Comparison of ENCODE assay signal across 20 cellular contexts in the genomic region with DNA sequence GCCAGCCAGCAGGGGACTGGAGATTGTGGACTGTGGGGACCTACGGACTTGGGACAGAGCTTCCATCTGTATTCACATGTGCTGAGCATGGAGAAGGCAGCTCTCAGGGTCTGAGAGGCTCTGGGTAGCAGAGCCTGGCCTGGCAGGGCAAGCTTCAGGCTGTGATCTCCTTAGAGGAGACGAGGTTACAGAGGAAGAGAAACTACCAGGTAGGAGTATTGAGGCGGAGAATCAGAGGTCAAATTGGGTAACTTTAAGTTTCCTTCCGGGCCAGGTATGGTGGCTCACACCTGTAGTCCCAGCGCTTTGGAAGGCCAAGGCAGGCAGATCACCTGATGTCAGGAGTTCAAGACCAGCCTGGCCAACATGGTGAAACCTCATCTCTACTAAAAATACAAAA. TPM values are rescaled to one million over a fixed set of nuclear protein-coding genes. Genes with fewer than 3 reads are reported as not detected.
DNase-seq lines count a peak whose midpoint lies in the region; ATAC-seq, FAIRE-seq and TF ChIP-seq lines count a peak whose summit lies in the region.
"Had no signal": no experiment of that assay in that cellular context is flagged by ENCODE, and none has a peak within 500 bp of the region (broad histone marks: within the 10 kb centered on the region; RNA-seq: fewer than 3 reads in every experiment).

No MANE protein-coding gene starts in this region.

- no peak overlapping the region for H2AFZ ChIP-seq in OCI-LY1 (ENCODE audit: low read length)

- no peaks in the 10 kb centered on the region for H3K79me2 ChIP-seq in OCI-LY1 (ENCODE audit: insufficient read depth, low read length)

- peaks cover 7% of the 10 kb centered on the region; the same call in 1 of the 2 replicates for H3K36me3 ChIP-seq in OCI-LY1 (ENCODE audit: insufficient read depth, low read length)
- H3K36me3 ChIP-seq: SJCRH30 had no signal

- H3K4me1 ChIP-seq in OCI-LY1 (ENCODE audit: insufficient read depth, low read length, severe bottlenecking): peaks cover 13% of the 10 kb centered on the region
- H3K4me1 ChIP-seq: SJCRH30 had no signal

- TF ChIP-seq CTCF in OCI-LY1 (IDR thresholded peaks at IDR 0.05; ENCODE audit: low read length) (no peak), endothelial cell (IDR thresholded peaks at IDR 0.05; ENCODE audit: unreplicated experiment) (no peak), mesothelial cell of epicardium (IDR thresholded peaks at IDR 0.05; ENCODE audit: unreplicated experiment) (no peak), CD14-positive monocyte (IDR thresholded peaks at IDR 0.05) (no peak)

- H3K4me3 Mint-ChIP-seq in activated CD4-positive, alpha-beta T cell treated with anti-CD3 and anti-CD28 coated beads for 36 hours: no peak overlapping the region
- H3K4me3 Mint-ChIP-seq in activated CD4-positive, alpha-beta T cell treated with anti-CD3 and anti-CD28 coated beads, Interleukin-2, amount 10 ng/mL, durations not matched to agents 7 days and 5 days: no peak overlapping the region
- no peak overlapping the region for H3K4me3 Mint-ChIP-seq in endothelial cell (ENCODE audit: unreplicated experiment)
- H3K4me3 Mint-ChIP-seq in stimulated activated naive B cell treated with anti-CD40 and anti-IgM and Interleukin-4, amounts not matched to agents 10 μg/mL and 1 μg/mL and 100 μg/mL, for 72 hours: peak overlapping the region; percentile 7 to 63
- H3K4me3 Mint-ChIP-seq in mesothelial cell of epicardium: no peak overlapping the region
- no peak overlapping the region for H3K4me3 Mint-ChIP-seq in CD14-positive monocyte
- H3K4me3 Mint-ChIP-seq: CD4-positive, alpha-beta memory T cell had no signal

- intact Hi-C loops in activated CD4-positive, alpha-beta T cell treated with anti-CD3 and anti-CD28 coated beads for 36 hours (cut with DNase I, micrococcal nuclease): loop anchor here (5.0 to 10.0 kb wide), 2 partner anchors 43 to 821 kb away; no protein-coding TSS in a partner anchor
- intact Hi-C loops in CD14-positive monocyte (cut with micrococcal nuclease): no loop called here

- DNase-seq in activated CD4-positive, alpha-beta T cell treated with anti-CD3 and anti-CD28 coated beads for 36 hours: no peak
- no peak for DNase-seq in activated CD4-positive, alpha-beta T cell treated with anti-CD3 and anti-CD28 coated beads, Interleukin-2, amount 10 ng/mL, durations not matched to agents 7 days and 5 days
- no peak for DNase-seq in endothelial cell (ENCODE audit: low spot score)
- no peak for DNase-seq in stimulated activated naive B cell treated with anti-CD40 and anti-IgM and Interleukin-4, amounts not matched to agents 10 μg/mL and 1 μg/mL and 100 μg/mL, for 72 hours
- no peak for DNase-seq in GM12892 (ENCODE audit: insufficient read length)
- DNase-seq in mesothelial cell of epicardium (ENCODE audit: low spot score in 2 of 2, unreplicated experiment in 2 of 2): no peak
- no peak for DNase-seq in CD14-positive monocyte (ENCODE audit: low spot score)
- DNase-seq: AML-193; CD4-positive, alpha-beta memory T cell; DMS53; HCEC 1CT; NCI-H1105; NCI-H2171 treated with DMSO at 0.1 percent for 48 hours; NCI-H446; NCI-H526 treated with DMSO at 0.1 percent for 48 hours; SJCRH30 had no signal

- no peak for TF ChIP-seq POLR2A in GM12892 (IDR thresholded peaks at IDR 0.05; ENCODE audit: low read depth, low read length)

- no peak overlapping the region for H3K9ac ChIP-seq in OCI-LY1 (ENCODE audit: low read length)

- H3K9me3 ChIP-seq in OCI-LY1 (ENCODE audit: low read length): no peaks in the 10 kb centered on the region
- H3K9me3 ChIP-seq: SJCRH30 had no signal

- H3K9me2 ChIP-seq in OCI-LY1 (ENCODE audit: low read depth, low read length): no peaks in the 10 kb centered on the region

- no peak for ATAC-seq in activated CD4-positive, alpha-beta T cell treated with anti-CD3 and anti-CD28 coated beads for 36 hours
- no peak for ATAC-seq in stimulated activated naive B cell treated with anti-CD40 and anti-IgM and Interleukin-4, amounts not matched to agents 10 μg/mL and 1 μg/mL and 100 μg/mL, for 72 hours (replicated peaks)
- ATAC-seq: K562, Panc1 had no signal

- CTCF ChIA-PET in activated CD4-positive, alpha-beta T cell treated with anti-CD3 and anti-CD28 coated beads for 36 hours (lab: Charles Lee): interaction anchor here (0.8 kb wide), 1 partner anchor 43 kb away, joined by 3 read pairs; no protein-coding TSS in a partner anchor
- CTCF ChIA-PET in activated CD4-positive, alpha-beta T cell treated with anti-CD3 and anti-CD28 coated beads, Interleukin-2, amount 10 ng/mL, durations not matched to agents 7 days and 5 days (lab: Charles Lee): interaction anchor here (0.6 to 2.4 kb wide), 3 partner anchors 21 to 1683 kb away, joined by 3 to 4 read pairs (median 3); no protein-coding TSS in a partner anchor

- H3K4me1 Mint-ChIP-seq in activated CD4-positive, alpha-beta T cell treated with anti-CD3 and anti-CD28 coated beads for 36 hours: peaks cover 22% of the 10 kb centered on the region
- peaks cover 22% of the 10 kb centered on the region for H3K4me1 Mint-ChIP-seq in activated CD4-positive, alpha-beta T cell treated with anti-CD3 and anti-CD28 coated beads, Interleukin-2, amount 10 ng/mL, durations not matched to agents 7 days and 5 days
- peaks cover 5% of the 10 kb centered on the region for H3K4me1 Mint-ChIP-seq in endothelial cell (ENCODE audit: unreplicated experiment)
- H3K4me1 Mint-ChIP-seq in stimulated activated naive B cell treated with anti-CD40 and anti-IgM and Interleukin-4, amounts not matched to agents 10 μg/mL and 1 μg/mL and 100 μg/mL, for 72 hours: peaks cover 34 to 67% of the 10 kb centered on the region in 2 donors
- no peaks in the 10 kb centered on the region for H3K4me1 Mint-ChIP-seq in mesothelial cell of epicardium
- H3K4me1 Mint-ChIP-seq in CD14-positive monocyte: peaks cover 7% of the 10 kb centered on the region

- no peaks in the 10 kb centered on the region for H3K27me3 ChIP-seq in OCI-LY1 (ENCODE audit: insufficient read depth, low read length)
- H3K27me3 ChIP-seq: SJCRH30 had no signal

- peak overlapping the region; percentile 32 for H3K27ac ChIP-seq in OCI-LY1 (ENCODE audit: low read depth, low read length, poor library complexity, severe bottlenecking)
- H3K27ac ChIP-seq: 22Rv1, SJCRH30 had no signal

- peaks cover 16% of the 10 kb centered on the region for H3K36me3 Mint-ChIP-seq in activated CD4-positive, alpha-beta T cell treated with anti-CD3 and anti-CD28 coated beads for 36 hours (ENCODE audit: low read depth)
- H3K36me3 Mint-ChIP-seq in activated CD4-positive, alpha-beta T cell treated with anti-CD3 and anti-CD28 coated beads, Interleukin-2, amount 10 ng/mL, durations not matched to agents 7 days and 5 days (ENCODE audit: low read depth): peaks cover 7% of the 10 kb centered on the region
- peaks cover 15% of the 10 kb centered on the region for H3K36me3 Mint-ChIP-seq in endothelial cell (ENCODE audit: low read depth, unreplicated experiment)
- H3K36me3 Mint-ChIP-seq in stimulated activated naive B cell treated with anti-CD40 and anti-IgM and Interleukin-4, amounts not matched to agents 10 μg/mL and 1 μg/mL and 100 μg/mL, for 72 hours: peaks cover 26 to 59% of the 10 kb centered on the region in 2 donors
- H3K36me3 Mint-ChIP-seq in mesothelial cell of epicardium: peaks cover 2% of the 10 kb centered on the region
- H3K36me3 Mint-ChIP-seq in CD14-positive monocyte: peaks cover 34 to 73% of the 10 kb centered on the region in 2 donors

- H3K27me3 Mint-ChIP-seq in activated CD4-positive, alpha-beta T cell treated with anti-CD3 and anti-CD28 coated beads for 36 hours: no peaks in the 10 kb centered on the region
- no peaks in the 10 kb centered on the region for H3K27me3 Mint-ChIP-seq in activated CD4-positive, alpha-beta T cell treated with anti-CD3 and anti-CD28 coated beads, Interleukin-2, amount 10 ng/mL, durations not matched to agents 7 days and 5 days
- peaks cover 11% of the 10 kb centered on the region for H3K27me3 Mint-ChIP-seq in endothelial cell (ENCODE audit: unreplicated experiment)
- no peaks in the 10 kb centered on the region for H3K27me3 Mint-ChIP-seq in stimulated activated naive B cell treated with anti-CD40 and anti-IgM and Interleukin-4, amounts not matched to agents 10 μg/mL and 1 μg/mL and 100 μg/mL, for 72 hours
- no peaks in the 10 kb centered on the region for H3K27me3 Mint-ChIP-seq in mesothelial cell of epicardium (ENCODE audit: low read depth)
- H3K27me3 Mint-ChIP-seq in CD14-positive monocyte (ENCODE audit: low read depth in 3 of 3): peaks cover 0 to 3% (median 0%) of the 10 kb centered on the region in 3 donors
- H3K27me3 Mint-ChIP-seq: CD4-positive, alpha-beta memory T cell had no signal

- H3F3A ChIP-seq in OCI-LY1 (ENCODE audit: insufficient read depth, low read length): no peaks in the 10 kb centered on the region

- peak overlapping the region; percentile 19 for H3K27ac Mint-ChIP-seq in activated CD4-positive, alpha-beta T cell treated with anti-CD3 and anti-CD28 coated beads for 36 hours
- H3K27ac Mint-ChIP-seq in activated CD4-positive, alpha-beta T cell treated with anti-CD3 and anti-CD28 coated beads, Interleukin-2, amount 10 ng/mL, durations not matched to agents 7 days and 5 days: no peak overlapping the region
- H3K27ac Mint-ChIP-seq in endothelial cell (ENCODE audit: unreplicated experiment) (peak overlapping the region; percentile 67), mesothelial cell of epicardium (no peak overlapping the region), CD14-positive monocyte (peak overlapping the region in 2 of 7 donors; percentile 12 to 36)
- peak overlapping the region; percentile 49 for H3K27ac Mint-ChIP-seq in stimulated activated naive B cell treated with anti-CD40 and anti-IgM and Interleukin-4, amounts not matched to agents 10 μg/mL and 1 μg/mL and 100 μg/mL, for 72 hours

- no peak overlapping the region for H3K4me2 ChIP-seq in OCI-LY1 (ENCODE audit: low read length)

- POLR2A ChIA-PET in activated CD4-positive, alpha-beta T cell treated with anti-CD3 and anti-CD28 coated beads for 36 hours (lab: Charles Lee): no interaction called here
- POLR2A ChIA-PET in activated CD4-positive, alpha-beta T cell treated with anti-CD3 and anti-CD28 coated beads, Interleukin-2, amount 10 ng/mL, durations not matched to agents 7 days and 5 days (lab: Charles Lee): no interaction called here

- H4K20me1 ChIP-seq in OCI-LY1 (ENCODE audit: insufficient read depth, low read length): no peaks in the 10 kb centered on the region

- no peak overlapping the region for H3K4me3 ChIP-seq in OCI-LY1 (ENCODE audit: low read depth, low read length, poor library complexity, severe bottlenecking)
- H3K4me3 ChIP-seq: K562, SJCRH30 had no signal

- no peaks in the 10 kb centered on the region for H3K9me3 Mint-ChIP-seq in activated CD4-positive, alpha-beta T cell treated with anti-CD3 and anti-CD28 coated beads for 36 hours (ENCODE audit: low read depth)
- H3K9me3 Mint-ChIP-seq in activated CD4-positive, alpha-beta T cell treated with anti-CD3 and anti-CD28 coated beads, Interleukin-2, amount 10 ng/mL, durations not matched to agents 7 days and 5 days: no peaks in the 10 kb centered on the region
- no peaks in the 10 kb centered on the region for H3K9me3 Mint-ChIP-seq in endothelial cell (ENCODE audit: unreplicated experiment)
- no peaks in the 10 kb centered on the region for H3K9me3 Mint-ChIP-seq in stimulated activated naive B cell treated with anti-CD40 and anti-IgM and Interleukin-4, amounts not matched to agents 10 μg/mL and 1 μg/mL and 100 μg/mL, for 72 hours
- H3K9me3 Mint-ChIP-seq in mesothelial cell of epicardium: no peaks in the 10 kb centered on the region
- no peaks in the 10 kb centered on the region for H3K9me3 Mint-ChIP-seq in CD14-positive monocyte
- H3K9me3 Mint-ChIP-seq: CD4-positive, alpha-beta memory T cell had no signal

- FAIRE-seq in GM12892 (lab: Jason Lieb, UNC): no peak
- FAIRE-seq: K562 had no signal

RNA-seq across cellular contexts. Expression of a gene that starts 8.8 kb away (rescaled TPM):
- total RNA-seq in activated CD4-positive, alpha-beta T cell treated with anti-CD3 and anti-CD28 coated beads for 36 hours: 10 to 100 TPM; 10.1 to 11.1 TPM
- total RNA-seq in activated CD4-positive, alpha-beta T cell treated with anti-CD3 and anti-CD28 coated beads, Interleukin-2, amount 10 ng/mL, durations not matched to agents 7 days and 5 days: 10 to 100 TPM; 10.3 TPM
- 17.5 TPM for total RNA-seq in endothelial cell (ENCODE audit: unreplicated experiment)
- 5.6 TPM for polyA plus RNA-seq in GM12892 (2012; ENCODE audit: missing spikeins)
- total RNA-seq in mesothelial cell of epicardium: 11.1 to 13.4 TPM (median 12.0 TPM) in 3 replicates
- 10 to 100 TPM; 11.7 to 11.8 TPM for polyA plus RNA-seq in CD14-positive monocyte

RNA-seq across cellular contexts. Expression of a gene that starts 9.3 kb away (rescaled TPM):
- total RNA-seq in activated CD4-positive, alpha-beta T cell treated with anti-CD3 and anti-CD28 coated beads for 36 hours: 10 to 100 TPM; 12.5 to 15.0 TPM
- total RNA-seq in activated CD4-positive, alpha-beta T cell treated with anti-CD3 and anti-CD28 coated beads, Interleukin-2, amount 10 ng/mL, durations not matched to agents 7 days and 5 days: 10 to 100 TPM; 11.5 to 12.3 TPM
- 14.1 TPM for total RNA-seq in endothelial cell (ENCODE audit: unreplicated experiment)
- polyA plus RNA-seq in GM12892 (2012; ENCODE audit: missing spikeins): 6.5 TPM
- total RNA-seq in mesothelial cell of epicardium: 17.6 to 19.3 TPM (median 18.9 TPM) in 3 replicates
- 1 to 10 TPM; 4.6 TPM for polyA plus RNA-seq in CD14-positive monocyte

RNA-seq across cellular contexts. Expression of a gene that starts 23.1 kb away (rescaled TPM):
- 10 to 100 TPM; 12.0 to 14.6 TPM for total RNA-seq in activated CD4-positive, alpha-beta T cell treated with anti-CD3 and anti-CD28 coated beads for 36 hours
- total RNA-seq in activated CD4-positive, alpha-beta T cell treated with anti-CD3 and anti-CD28 coated beads, Interleukin-2, amount 10 ng/mL, durations not matched to agents 7 days and 5 days: 10 to 100 TPM; 17.4 to 18.4 TPM
- total RNA-seq in endothelial cell (ENCODE audit: unreplicated experiment) (148 TPM), mesothelial cell of epicardium (133 to 136 TPM (median 135 TPM) in 3 replicates)
- polyA plus RNA-seq in GM12892 (2012; ENCODE audit: missing spikeins): 12.0 TPM
- polyA plus RNA-seq in CD14-positive monocyte: 10 to 100 TPM; 70.9 to 71.8 TPM

RNA-seq across cellular contexts. Expression of a gene that starts 23.3 kb away (rescaled TPM):
- total RNA-seq in activated CD4-positive, alpha-beta T cell treated with anti-CD3 and anti-CD28 coated beads for 36 hours: 10 to 100 TPM; 43.6 to 44.3 TPM
- total RNA-seq in activated CD4-positive, alpha-beta T cell treated with anti-CD3 and anti-CD28 coated beads, Interleukin-2, amount 10 ng/mL, durations not matched to agents 7 days and 5 days: 10 to 100 TPM; 34.8 to 37.3 TPM
- total RNA-seq in endothelial cell (ENCODE audit: unreplicated experiment): 43.0 TPM
- polyA plus RNA-seq in GM12892 (2012; ENCODE audit: missing spikeins): 37.1 TPM
- 33.1 to 36.5 TPM (median 33.6 TPM) in 3 replicates for total RNA-seq in mesothelial cell of epicardium
- 100 to 1,000 TPM; 105 to 118 TPM for polyA plus RNA-seq in CD14-positive monocyte

RNA-seq across cellular contexts. Expression of a gene that starts 36.1 kb away (rescaled TPM):
- total RNA-seq in activated CD4-positive, alpha-beta T cell treated with anti-CD3 and anti-CD28 coated beads for 36 hours: 1 to 10 TPM; 1.8 to 2.7 TPM
- 1 to 10 TPM; 3.1 to 4.3 TPM for total RNA-seq in activated CD4-positive, alpha-beta T cell treated with anti-CD3 and anti-CD28 coated beads, Interleukin-2, amount 10 ng/mL, durations not matched to agents 7 days and 5 days
- total RNA-seq in endothelial cell (ENCODE audit: unreplicated experiment) (5.5 TPM), mesothelial cell of epicardium (9.5 to 14.2 TPM (median 11.6 TPM) in 3 replicates)
- 3.7 TPM for polyA plus RNA-seq in GM12892 (2012; ENCODE audit: missing spikeins)
- polyA plus RNA-seq in CD14-positive monocyte: not detected

Comparison
In these comparisons a context has a peak if more than half of its experiments do, and no peak if none do; other contexts are left out.
1. H3K27ac Mint-ChIP-seq: peak in activated CD4-positive, alpha-beta T cell treated with anti-CD3 and anti-CD28 coated beads for 36 hours (single experiment), endothelial cell (single experiment) and stimulated activated naive B cell treated with anti-CD40 and anti-IgM and Interleukin-4, amounts not matched to agents 10 μg/mL and 1 μg/mL and 100 μg/mL, for 72 hours (single experiment); none in activated CD4-positive, alpha-beta T cell treated with anti-CD3 and anti-CD28 coated beads, Interleukin-2, amount 10 ng/mL, durations not matched to agents 7 days and 5 days (single experiment) and mesothelial cell of epicardium (single experiment).
2. H3K4me3 Mint-ChIP-seq: peak in stimulated activated naive B cell treated with anti-CD40 and anti-IgM and Interleukin-4, amounts not matched to agents 10 μg/mL and 1 μg/mL and 100 μg/mL, for 72 hours (2 of 2); none in activated CD4-positive, alpha-beta T cell treated with anti-CD3 and anti-CD28 coated beads for 36 hours (single experiment), activated CD4-positive, alpha-beta T cell treated with anti-CD3 and anti-CD28 coated beads, Interleukin-2, amount 10 ng/mL, durations not matched to agents 7 days and 5 days (single experiment), endothelial cell (single experiment), mesothelial cell of epicardium (single experiment) and CD14-positive monocyte (0 of 2).
3. intact Hi-C loops: an anchor here in activated CD4-positive, alpha-beta T cell treated with anti-CD3 and anti-CD28 coated beads for 36 hours (5.0 to 10.0 kb wide); none called in CD14-positive monocyte.